ENCODE assay signal across 1 cellular context in genomic region chr6:37547564-37548061, GRCh38.
TF ChIP-seq lines count a peak whose summit lies in the region.

No MANE protein-coding gene starts in this region.

TF ChIP-seq in H1, 55 proteins besides CTCF, POLR2A, EP300 and RAD21:
- TF ChIP-seq GABPA (IDR thresholded peaks at IDR 0.05; ENCODE audit: borderline replicate concordance, insufficient read depth, low read length) (no peak), TAF1 (IDR thresholded peaks at IDR 0.05; ENCODE audit: low read depth, low read length) (no peak), EZH2 (IDR thresholded peaks at IDR 0.05; ENCODE audit: low read depth, low read length, severe bottlenecking) (no peak), CBX8 (IDR thresholded peaks at IDR 0.05; ENCODE audit: borderline replicate concordance, low read depth, low read length) (no peak), YY1 (IDR thresholded peaks at IDR 0.05; ENCODE audit: low read depth, low read length) (no peak), NANOG (IDR thresholded peaks at IDR 0.05; ENCODE audit: insufficient read depth, low read depth, low read length, poor library complexity, severe bottlenecking) (no peak), FOSL1 (IDR thresholded peaks at IDR 0.05; ENCODE audit: insufficient read depth, low read depth, low read length) (no peak), BCL11A (IDR thresholded peaks at IDR 0.05; ENCODE audit: low read depth in 2 of 2, low read length in 2 of 2) (no peak), SIX5 (IDR thresholded peaks at IDR 0.05; ENCODE audit: low read depth, low read length) (no peak), MAFK (IDR thresholded peaks at IDR 0.05; ENCODE audit: low read depth, low read length) (no peak), CEBPB (IDR thresholded peaks at IDR 0.05; ENCODE audit: low read depth, low read length) (no peak), HDAC6 (IDR thresholded peaks at IDR 0.05; ENCODE audit: low read depth, low read length) (no peak), ZNF274 (IDR thresholded peaks at IDR 0.05; ENCODE audit: borderline replicate concordance, extremely low read depth, low read length) (no peak), BRCA1 (IDR thresholded peaks at IDR 0.05; ENCODE audit: low read depth, low read length) (no peak), SUZ12 (IDR thresholded peaks at IDR 0.05; ENCODE audit: low read length) (no peak), SP1 (IDR thresholded peaks at IDR 0.05; ENCODE audit: low read depth, low read length) (no peak), JUN (IDR thresholded peaks at IDR 0.05; ENCODE audit: low read depth, low read length) (no peak), CTBP2 (IDR thresholded peaks at IDR 0.05; ENCODE audit: borderline replicate concordance, insufficient read depth, insufficient read length, low read length) (no peak), SRF (IDR thresholded peaks at IDR 0.05; ENCODE audit: low read depth, low read length) (no peak)
